13 cellular contexts compared by ENCODE assay signal in the genomic region with DNA sequence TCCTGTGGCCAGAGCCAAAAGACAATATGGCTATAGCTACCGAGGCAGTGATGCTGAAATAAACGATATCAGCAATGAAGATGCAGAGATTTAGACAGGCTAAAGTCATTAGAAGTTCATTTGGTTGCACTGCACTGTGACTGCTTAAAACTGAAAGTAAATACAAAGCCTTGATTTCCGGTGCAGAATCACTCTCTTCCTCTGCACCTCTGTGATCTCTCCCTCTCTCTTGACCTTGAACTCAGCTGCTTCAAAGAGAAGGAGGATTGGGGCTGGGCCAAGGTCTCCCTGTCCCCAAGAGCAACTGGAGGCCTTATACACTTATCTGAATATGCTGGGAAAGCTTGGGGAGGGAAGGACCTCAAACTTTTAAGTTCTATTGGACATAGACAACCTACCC. TPM values are rescaled to one million over a fixed set of nuclear protein-coding genes. Genes with fewer than 3 reads are reported as not detected.
DNase-seq lines count a peak whose midpoint lies in the region; ATAC-seq and TF ChIP-seq lines count a peak whose summit lies in the region.
"Had no signal": no experiment of that assay in that cellular context is flagged by ENCODE, and none has a peak within 500 bp of the region (broad histone marks: within the 10 kb centered on the region; RNA-seq: fewer than 3 reads in every experiment).

No MANE protein-coding gene starts in this region.

- no peaks in the 10 kb centered on the region for H3K9me1 ChIP-seq in IMR-90 (ENCODE audit: insufficient read depth, low read length)

- no peak overlapping the region for H2AK9ac ChIP-seq in IMR-90 (replicated peaks; ENCODE audit: low read depth, low read length, poor library complexity)

- H2BK5ac ChIP-seq in IMR-90 (ENCODE audit: low read depth, low read length, poor library complexity, severe bottlenecking) = no peak overlapping the region

- BruUV-seq in IMR-90 (replicated peaks; lab: Mats Ljungman, UMichigan) = no TSS peak

- no peak for TF ChIP-seq POLR2A in IMR-90 (IDR thresholded peaks at IDR 0.05; ENCODE audit: low read depth, low read length)

- dilution Hi-C loops in IMR-90 (cut with HindIII; ENCODE audit: low sequenced_read_pairs, unreplicated experiment) = no loop called here

- no peak overlapping the region for H3K23ac ChIP-seq in IMR-90 (ENCODE audit: low read depth, low read length)

- no peak overlapping the region for H3K56ac ChIP-seq in IMR-90 (ENCODE audit: extremely low read depth, insufficient read depth, low read length)

- no peak overlapping the region for H4K5ac ChIP-seq in IMR-90 (ENCODE audit: low read depth, low read length)

- peak overlapping the region; percentile 10 for H3K27ac ChIP-seq in CD4-positive, alpha-beta memory T cell (ENCODE audit: low read depth, low read length)
- H3K27ac ChIP-seq in IMR-90 (ENCODE audit: insufficient read depth, low read length) = no peak overlapping the region

- H2BK120ac ChIP-seq in IMR-90 (ENCODE audit: low read depth, low read length) = no peak overlapping the region

- in situ Hi-C loops in IMR-90 (cut with MboI; ENCODE audit: low sequenced_read_pairs) = no loop called here

- no peaks in the 10 kb centered on the region for H3K9me3 ChIP-seq in CD4-positive, alpha-beta memory T cell (ENCODE audit: control insufficient read depth in 1 of 2, low read length in 2 of 2)
- no peaks in the 10 kb centered on the region for H3K9me3 ChIP-seq in IMR-90 (ENCODE audit: control insufficient read depth, insufficient read depth, low read length)
- H3K9me3 ChIP-seq: spleen had no signal

- H3K4me3 Mint-ChIP-seq in CD4-positive, alpha-beta memory T cell = peak overlapping the region; percentile 17 to 78 (median 62)
- peak overlapping the region; percentile 19 for H3K4me3 Mint-ChIP-seq in central memory CD8-positive, alpha-beta T cell
- H3K4me3 Mint-ChIP-seq: brain had no signal

- no peak for TF ChIP-seq CTCF in IMR-90 (conservative IDR thresholded peaks at IDR 0.05; ENCODE audit: low read depth, low read length)

- no peaks in the 10 kb centered on the region for H3K36me3 Mint-ChIP-seq in CD4-positive, alpha-beta memory T cell
- no peaks in the 10 kb centered on the region for H3K36me3 Mint-ChIP-seq in central memory CD8-positive, alpha-beta T cell (ENCODE audit: insufficient read depth)
- H3K36me3 Mint-ChIP-seq: brain had no signal

- ATAC-seq in IMR-90 (ENCODE audit: low read depth) (0 out of 2 replicates have a peak, but pooled peaks have one; percentile 24), HG02973 (IDR thresholded peaks at IDR 0.05; ENCODE audit: unreplicated experiment) (no peak)
- ATAC-seq in central memory CD8-positive, alpha-beta T cell (replicated peaks; ENCODE audit: extremely low read depth, poor library complexity, severe bottlenecking) = peak; percentile 72

- H3K36me3 ChIP-seq in CD4-positive, alpha-beta memory T cell (ENCODE audit: insufficient read depth, low read length) = no peaks in the 10 kb centered on the region
- H3K36me3 ChIP-seq in IMR-90 (ENCODE audit: control insufficient read depth, insufficient read depth, low read length) = no peaks in the 10 kb centered on the region
- H3K36me3 ChIP-seq: spleen had no signal

- H2AK5ac ChIP-seq in IMR-90 (ENCODE audit: low read depth, low read length) = no peak overlapping the region

- no peak overlapping the region for H4K8ac ChIP-seq in IMR-90 (ENCODE audit: low read depth in 2 of 2, low read length in 2 of 2)

- H3K27me3 Mint-ChIP-seq in CD4-positive, alpha-beta memory T cell = peaks cover 0 to 2% of the 10 kb centered on the region in 2 donors
- H3K27me3 Mint-ChIP-seq in central memory CD8-positive, alpha-beta T cell = peaks cover 9% of the 10 kb centered on the region

- no peaks in the 10 kb centered on the region for H4K20me1 ChIP-seq in IMR-90 (ENCODE audit: insufficient read depth, low read length)

- no peaks in the 10 kb centered on the region for H3K9me3 Mint-ChIP-seq in CD4-positive, alpha-beta memory T cell
- H3K9me3 Mint-ChIP-seq in central memory CD8-positive, alpha-beta T cell = no peaks in the 10 kb centered on the region

- intact Hi-C loops in CD4-positive, alpha-beta memory T cell (cut with micrococcal nuclease) = no loop called here
- intact Hi-C loops in IMR-90 (cut with micrococcal nuclease) = no loop called here

- peaks cover 16 to 22% (median 19%) of the 10 kb centered on the region in 4 donors for H3K4me1 Mint-ChIP-seq in CD4-positive, alpha-beta memory T cell
- H3K4me1 Mint-ChIP-seq in central memory CD8-positive, alpha-beta T cell = peaks cover 11% of the 10 kb centered on the region

- H3K18ac ChIP-seq in IMR-90 (ENCODE audit: low read depth, low read length) = no peak overlapping the region

- CTCF ChIA-PET in CD4-positive, alpha-beta memory T cell (lab: Charles Lee; ENCODE audit: partially characterized antibody) = interaction anchor here (1.0 to 1.5 kb wide), 2 partner anchors 8 to 9 kb away, joined by 3 to 7 read pairs; no protein-coding TSS in a partner anchor
- CTCF ChIA-PET in IMR-90 (lab: Yijun Ruan, JAX) = no interaction called here

- no peak overlapping the region for H3K9ac ChIP-seq in IMR-90 (ENCODE audit: low read depth, low read length)

- H3K4me1 ChIP-seq in CD4-positive, alpha-beta memory T cell (ENCODE audit: insufficient read depth, low read length) = peaks cover 16% of the 10 kb centered on the region
- H3K4me1 ChIP-seq in IMR-90 (ENCODE audit: control insufficient read depth, insufficient read depth, low read length) = no peaks in the 10 kb centered on the region

- H2AFZ ChIP-seq in IMR-90 (replicated peaks; ENCODE audit: low read length, poor library complexity) = peak overlapping the region; percentile 32

- H3K79me1 ChIP-seq in IMR-90 (ENCODE audit: low read depth in 1 of 2, low read length in 2 of 2) = no peaks in the 10 kb centered on the region

- no peak overlapping the region for H2BK15ac ChIP-seq in IMR-90 (ENCODE audit: low read depth, low read length)

- no peak overlapping the region for H2BK20ac ChIP-seq in IMR-90 (ENCODE audit: low read depth, low read length)

- WGBS in IMR-90 (ENCODE audit: extremely low coverage in 2 of 2, insufficient read length in 1 of 2), 2 experiments = 10% methylated on average over 2 of the region's 3 CpGs; no CpG with 5 or more reads in 1 of the 2 experiments

- H3K27me3 ChIP-seq in CD4-positive, alpha-beta memory T cell (ENCODE audit: insufficient read depth, low read length) = no peaks in the 10 kb centered on the region
- H3K27me3 ChIP-seq in IMR-90 (ENCODE audit: control insufficient read depth, insufficient read depth, low read length) = no peaks in the 10 kb centered on the region
- H3K27me3 ChIP-seq: spleen had no signal

- H3K4me2 ChIP-seq in IMR-90 (ENCODE audit: low read depth, low read length) = peak overlapping the region; percentile 10; the same call in 1 of the 2 replicates

- TF ChIP-seq RAD21 in IMR-90 (IDR thresholded peaks at IDR 0.05; ENCODE audit: low read length) = no peak

- peak overlapping the region; percentile 53 to 91 (median 77) for H3K27ac Mint-ChIP-seq in CD4-positive, alpha-beta memory T cell
- peak overlapping the region; percentile 70 for H3K27ac Mint-ChIP-seq in central memory CD8-positive, alpha-beta T cell (ENCODE audit: low read depth)
- H3K27ac Mint-ChIP-seq: brain had no signal

- H3K4ac ChIP-seq in IMR-90 (ENCODE audit: low read depth, low read length) = no peak overlapping the region

- no peak overlapping the region for H4K91ac ChIP-seq in IMR-90 (ENCODE audit: insufficient read depth, low read depth, low read length)

- DNase-seq in CD4-positive, alpha-beta memory T cell = peak in 4 of 5 donors; percentile 17 to 34 (median 32)
- DNase-seq in GM19238 (ENCODE audit: insufficient read length, low spot score) = peak; percentile 5
- no peak for DNase-seq in IMR-90
- no peak for DNase-seq in central memory CD8-positive, alpha-beta T cell (ENCODE audit: low spot score in 2 of 2)
- no peak for DNase-seq in amniotic stem cell (lab: John Stamatoyannopoulos, UW)
- no peak for DNase-seq in NCI-H1105 treated with DMSO at 0.1 percent for 48 hours (lab: John Stamatoyannopoulos, UW)
- DNase-seq in islet precursor cell = no peak
- DNase-seq: mesenchymal stem cell, NCI-H524 treated with DMSO at 0.1 percent for 48 hours, spleen had no signal

- H3K14ac ChIP-seq in IMR-90 (replicated peaks; ENCODE audit: low read depth, low read length) = no peak overlapping the region

- POLR2A ChIA-PET in CD4-positive, alpha-beta memory T cell (lab: Charles Lee; ENCODE audit: partially characterized antibody) = interaction anchor here (1.8 kb wide), 1 partner anchor 8 kb away, joined by 5 read pairs; no protein-coding TSS in a partner anchor
- POLR2A ChIA-PET in IMR-90 (lab: Charles Lee; ENCODE audit: unreplicated experiment) = no interaction called here

- H3K4me3 ChIP-seq in CD4-positive, alpha-beta memory T cell (ENCODE audit: low read length in 2 of 2) = peak overlapping the region in 1 of 2 donors; percentile 3
- no peak overlapping the region for H3K4me3 ChIP-seq in IMR-90 (ENCODE audit: insufficient read depth, low read depth, low read length)
- H3K4me3 ChIP-seq: spleen had no signal

TF ChIP-seq in IMR-90, 13 proteins besides CTCF, POLR2A, EP300 and RAD21:
- TF ChIP-seq MAZ (IDR thresholded peaks at IDR 0.05; ENCODE audit: borderline replicate concordance, low read depth, low read length) (no peak), FOS (IDR thresholded peaks at IDR 0.05; ENCODE audit: low read depth, low read length) (no peak), RCOR1 (IDR thresholded peaks at IDR 0.05; ENCODE audit: insufficient replicate concordance, low read length) (no peak)
- TF ChIP-seq, protein P1, sequence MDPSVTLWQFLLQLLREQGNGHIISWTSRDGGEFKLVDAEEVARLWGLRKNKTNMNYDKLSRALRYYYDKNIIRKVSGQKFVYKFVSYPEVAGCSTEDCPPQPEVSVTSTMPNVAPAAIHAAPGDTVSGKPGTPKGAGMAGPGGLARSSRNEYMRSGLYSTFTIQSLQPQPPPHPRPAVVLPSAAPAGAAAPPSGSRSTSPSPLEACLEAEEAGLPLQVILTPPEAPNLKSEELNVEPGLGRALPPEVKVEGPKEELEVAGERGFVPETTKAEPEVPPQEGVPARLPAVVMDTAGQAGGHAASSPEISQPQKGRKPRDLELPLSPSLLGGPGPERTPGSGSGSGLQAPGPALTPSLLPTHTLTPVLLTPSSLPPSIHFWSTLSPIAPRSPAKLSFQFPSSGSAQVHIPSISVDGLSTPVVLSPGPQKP (IDR thresholded peaks at IDR 0.05; ENCODE audit: borderline replicate concordance, low read depth, low read length) = no peak

RNA-seq across cellular contexts. Expression of a gene that starts 34.6 kb away (rescaled TPM):
- total RNA-seq in CD4-positive, alpha-beta memory T cell = not detected
- not detected for polyA plus RNA-seq in CD4-positive, alpha-beta memory T cell
- total RNA-seq in IMR-90 (2012; rRNA removed) = not detected in 2 replicates
- polyA plus RNA-seq in IMR-90 (2012; rRNA removed) = not detected in 2 replicates
- not detected in 2 replicates for polyA plus RNA-seq in IMR-90 (2012; cell fraction: cytosol; rRNA removed)
- polyA plus RNA-seq in IMR-90 (2012; cell fraction: nucleus; rRNA removed; ENCODE audit: low replicate concordance) = not detected in 2 replicates
- total RNA-seq: Daoy, spleen had no signal
- polyA plus RNA-seq: spleen had no signal

Comparison
In these comparisons a context has a peak if more than half of its experiments do, and no peak if none do; other contexts are left out.
1. DNase-seq: peak in CD4-positive, alpha-beta memory T cell (4 of 5) and GM19238 (single experiment); none in IMR-90 (single experiment), central memory CD8-positive, alpha-beta T cell (0 of 2), amniotic stem cell (single experiment), NCI-H1105 treated with DMSO at 0.1 percent for 48 hours (single experiment) and islet precursor cell (single experiment).